9 cellular contexts compared by ENCODE assay signal in the genomic region with DNA sequence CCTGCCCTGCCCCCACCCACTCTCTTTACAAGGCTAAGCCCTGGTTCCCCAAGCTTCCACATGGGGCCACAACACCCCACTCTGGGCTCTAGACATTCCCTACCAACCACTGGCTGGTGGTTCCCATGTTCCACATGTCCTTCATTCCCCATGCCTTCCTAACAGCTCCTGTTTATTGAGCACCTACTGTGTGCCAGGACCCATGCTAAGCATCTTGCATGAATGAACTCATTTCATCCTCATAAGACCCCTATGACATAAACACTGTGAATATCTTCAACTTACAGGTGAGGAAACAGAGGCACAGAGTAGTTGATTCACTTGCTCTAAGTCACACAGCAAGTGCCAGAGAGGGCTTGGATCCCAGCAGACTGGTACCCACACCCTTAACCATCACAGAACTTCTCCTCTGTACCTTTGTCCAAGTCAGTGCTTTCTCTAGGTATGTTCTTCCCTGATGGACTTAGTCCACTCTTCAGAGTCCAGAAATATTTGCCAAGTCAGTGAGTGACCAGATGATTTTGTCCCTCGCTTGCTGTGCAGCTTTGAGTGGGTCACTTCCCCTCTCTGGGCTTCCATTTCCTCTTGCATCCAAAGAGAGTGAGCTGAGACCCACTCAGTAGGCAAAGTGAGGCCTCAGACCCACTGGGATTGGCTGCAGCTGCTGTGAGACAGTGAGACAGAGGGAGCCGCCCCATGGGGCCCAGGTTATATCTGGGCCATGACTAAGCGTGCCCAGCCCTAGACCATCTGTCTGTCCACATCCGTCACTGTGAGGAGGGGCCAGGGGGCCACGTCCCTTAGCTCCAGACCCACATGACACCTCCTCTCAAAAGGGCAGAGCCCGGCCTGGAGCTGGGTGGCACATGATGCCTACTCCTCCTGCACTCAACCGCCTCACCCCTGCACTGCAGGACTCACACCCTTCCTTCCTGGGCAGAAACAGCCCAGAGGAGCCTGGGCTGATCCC.
A peak's percentile ranks its signal among the peaks of the same experiment; 100 is the strongest.
DNase-seq lines count a peak whose midpoint lies in the region; ATAC-seq and TF ChIP-seq lines count a peak whose summit lies in the region.
"Had no signal": no experiment of that assay in that cellular context is flagged by ENCODE, and none has a peak within 500 bp of the region (broad histone marks: within the 10 kb centered on the region; RNA-seq: fewer than 3 reads in every experiment).

No MANE protein-coding gene starts in this region.

- no peak overlapping the region for H3K9ac ChIP-seq in smooth muscle cell (ENCODE audit: low read depth)

- H3K4me1 Mint-ChIP-seq in activated naive CD8-positive, alpha-beta T cell treated with anti-CD3 and anti-CD28 coated beads, Interleukin-2, amount 50 U/mL, for 24 hours = no peaks in the 10 kb centered on the region

- H3K36me3 ChIP-seq in cardiac muscle cell (no peaks in the 10 kb centered on the region), smooth muscle cell (ENCODE audit: low read depth) (no peaks in the 10 kb centered on the region), breast epithelium (no peaks in the 10 kb centered on the region), vagina (no peaks in the 10 kb centered on the region)

- no peaks in the 10 kb centered on the region for H4K20me1 ChIP-seq in smooth muscle cell (ENCODE audit: low read depth)

- H3K4me3 Mint-ChIP-seq in activated naive CD8-positive, alpha-beta T cell treated with anti-CD3 and anti-CD28 coated beads, Interleukin-2, amount 50 U/mL, for 24 hours = no peak overlapping the region

- peaks cover 4% of the 10 kb centered on the region for H3K9me3 Mint-ChIP-seq in activated naive CD8-positive, alpha-beta T cell treated with anti-CD3 and anti-CD28 coated beads, Interleukin-2, amount 50 U/mL, for 24 hours

- DNase-seq in HT1080 (ENCODE audit: low read depth) = peak; percentile 93
- DNase-seq in cardiac muscle cell (ENCODE audit: low read depth in 1 of 2, low spot score in 1 of 2) = peak; percentile 61 to 65
- DNase-seq in smooth muscle cell (lab: John Stamatoyannopoulos, UW; ENCODE audit: unreplicated experiment) = peak; percentile 27
- DNase-seq in breast epithelium (ENCODE audit: low spot score in 2 of 2) = no peak
- no peak for DNase-seq in activated T-cell treated with anti-CD3 and anti-CD28 coated beads, Interleukin-2, amount 50 U/mL, for 1 hour
- DNase-seq in activated naive CD8-positive, alpha-beta T cell treated with anti-CD3 and anti-CD28 coated beads, Interleukin-2, amount 50 U/mL, for 24 hours = no peak
- DNase-seq in vagina (ENCODE audit: extremely low spot score in 2 of 2) = no peak

- H3K79me2 ChIP-seq in smooth muscle cell (ENCODE audit: low read depth) = no peaks in the 10 kb centered on the region

- TF ChIP-seq CTCF in cardiac muscle cell (IDR thresholded peaks at IDR 0.05; ENCODE audit: low read depth, low read length) = no peak
- TF ChIP-seq CTCF in smooth muscle cell (IDR thresholded peaks at IDR 0.05; ENCODE audit: borderline replicate concordance, insufficient read depth, poor library complexity, severe bottlenecking) = no peak
- TF ChIP-seq CTCF in breast epithelium (IDR thresholded peaks at IDR 0.05) = no peak
- no peak for TF ChIP-seq CTCF in vagina (IDR thresholded peaks at IDR 0.05)

- ATAC-seq in SK-N-SH treated with all-trans-retinoic acid at 6 μM for 48 hours = peak; percentile 81
- no peak for ATAC-seq in activated naive CD8-positive, alpha-beta T cell treated with anti-CD3 and anti-CD28 coated beads, Interleukin-2, amount 50 U/mL, for 24 hours

- peaks cover 21% of the 10 kb centered on the region for H3K27me3 Mint-ChIP-seq in activated naive CD8-positive, alpha-beta T cell treated with anti-CD3 and anti-CD28 coated beads, Interleukin-2, amount 50 U/mL, for 24 hours

- H2AFZ ChIP-seq in smooth muscle cell (ENCODE audit: low read depth) = no peak overlapping the region

- H3K9me3 ChIP-seq in cardiac muscle cell (ENCODE audit: low read depth) (no peaks in the 10 kb centered on the region), smooth muscle cell (replicated peaks; ENCODE audit: low read depth) (no peaks in the 10 kb centered on the region), breast epithelium (peaks cover 0 to 4% of the 10 kb centered on the region in 2 donors), vagina (no peaks in the 10 kb centered on the region)

- H3F3A ChIP-seq in smooth muscle cell (ENCODE audit: low read depth) = peaks cover 12% of the 10 kb centered on the region

- intact Hi-C loops in breast epithelium (cut with DNase I; ENCODE audit: low total_unique reads) (no loop called here), vagina (cut with DNase I) (loop anchor here (10.0 kb wide), 1 partner anchor 126 kb away; no protein-coding TSS in a partner anchor)

- no peak overlapping the region for H3K4me2 ChIP-seq in smooth muscle cell

- TF ChIP-seq POLR2A in breast epithelium (IDR thresholded peaks at IDR 0.05) (no peak), vagina (IDR thresholded peaks at IDR 0.05) (no peak)

- 25% methylated on average over 7 of the region's 7 CpGs for WGBS in smooth muscle cell (ENCODE audit: low lambda C conversion rate)

- H3K27ac ChIP-seq in cardiac muscle cell = peak overlapping the region; percentile 99
- H3K27ac ChIP-seq in smooth muscle cell (ENCODE audit: low read depth) = peak overlapping the region; percentile 45
- H3K27ac ChIP-seq in breast epithelium = no peak overlapping the region
- H3K27ac ChIP-seq in vagina = no peak overlapping the region
- H3K27ac ChIP-seq: skin epidermis had no signal

- H3K36me3 Mint-ChIP-seq in activated naive CD8-positive, alpha-beta T cell treated with anti-CD3 and anti-CD28 coated beads, Interleukin-2, amount 50 U/mL, for 24 hours (ENCODE audit: low read depth) = no peaks in the 10 kb centered on the region

- H3K4me1 ChIP-seq in cardiac muscle cell (ENCODE audit: low read depth) = peaks cover 31% of the 10 kb centered on the region
- peaks cover 16% of the 10 kb centered on the region for H3K4me1 ChIP-seq in smooth muscle cell (ENCODE audit: low read depth)
- no peaks in the 10 kb centered on the region for H3K4me1 ChIP-seq in breast epithelium
- H3K4me1 ChIP-seq in vagina = peaks cover 29% of the 10 kb centered on the region

- H3K27ac Mint-ChIP-seq in activated naive CD8-positive, alpha-beta T cell treated with anti-CD3 and anti-CD28 coated beads, Interleukin-2, amount 50 U/mL, for 24 hours = no peak overlapping the region

- H3K4me3 ChIP-seq in cardiac muscle cell = no peak overlapping the region
- no peak overlapping the region for H3K4me3 ChIP-seq in smooth muscle cell
- no peak overlapping the region for H3K4me3 ChIP-seq in breast epithelium
- no peak overlapping the region for H3K4me3 ChIP-seq in vagina
- H3K4me3 ChIP-seq: skin epidermis had no signal

- H3K27me3 ChIP-seq in cardiac muscle cell (no peaks in the 10 kb centered on the region), smooth muscle cell (ENCODE audit: low read depth) (no peaks in the 10 kb centered on the region), breast epithelium (no peaks in the 10 kb centered on the region), vagina (no peaks in the 10 kb centered on the region)

TF ChIP-seq in SK-N-SH treated with all-trans-retinoic acid at 6 μM for 48 hours, 23 proteins besides CTCF, POLR2A, EP300 and RAD21 (continues in another document):
- no peak for TF ChIP-seq GLIS3 (CRISPR knock-in tag; IDR thresholded peaks at IDR 0.05)
- no peak for TF ChIP-seq ZC3H10 (CRISPR knock-in tag; IDR thresholded peaks at IDR 0.05)
- no peak for TF ChIP-seq TCF4 (CRISPR knock-in tag; IDR thresholded peaks at IDR 0.05; ENCODE audit: borderline replicate concordance)
- TF ChIP-seq ESRRG (CRISPR knock-in tag; IDR thresholded peaks at IDR 0.05) = no peak
- TF ChIP-seq, protein P1, sequence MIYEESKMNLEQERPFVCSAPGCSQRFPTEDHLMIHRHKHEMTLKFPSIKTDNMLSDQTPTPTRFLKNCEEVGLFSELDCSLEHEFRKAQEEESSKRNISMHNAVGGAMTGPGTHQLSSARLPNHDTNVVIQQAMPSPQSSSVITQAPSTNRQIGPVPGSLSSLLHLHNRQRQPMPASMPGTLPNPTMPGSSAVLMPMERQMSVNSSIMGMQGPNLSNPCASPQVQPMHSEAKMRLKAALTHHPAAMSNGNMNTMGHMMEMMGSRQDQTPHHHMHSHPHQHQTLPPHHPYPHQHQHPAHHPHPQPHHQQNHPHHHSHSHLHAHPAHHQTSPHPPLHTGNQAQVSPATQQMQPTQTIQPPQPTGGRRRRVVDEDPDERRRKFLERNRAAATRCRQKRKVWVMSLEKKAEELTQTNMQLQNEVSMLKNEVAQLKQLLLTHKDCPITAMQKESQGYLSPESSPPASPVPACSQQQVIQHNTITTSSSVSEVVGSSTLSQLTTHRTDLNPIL (CRISPR knock-in tag; IDR thresholded peaks at IDR 0.05; ENCODE audit: low read depth) = no peak
- no peak for TF ChIP-seq ARNTL (CRISPR knock-in tag; IDR thresholded peaks at IDR 0.05; ENCODE audit: borderline replicate concordance, low read depth)
- TF ChIP-seq, protein P2, sequence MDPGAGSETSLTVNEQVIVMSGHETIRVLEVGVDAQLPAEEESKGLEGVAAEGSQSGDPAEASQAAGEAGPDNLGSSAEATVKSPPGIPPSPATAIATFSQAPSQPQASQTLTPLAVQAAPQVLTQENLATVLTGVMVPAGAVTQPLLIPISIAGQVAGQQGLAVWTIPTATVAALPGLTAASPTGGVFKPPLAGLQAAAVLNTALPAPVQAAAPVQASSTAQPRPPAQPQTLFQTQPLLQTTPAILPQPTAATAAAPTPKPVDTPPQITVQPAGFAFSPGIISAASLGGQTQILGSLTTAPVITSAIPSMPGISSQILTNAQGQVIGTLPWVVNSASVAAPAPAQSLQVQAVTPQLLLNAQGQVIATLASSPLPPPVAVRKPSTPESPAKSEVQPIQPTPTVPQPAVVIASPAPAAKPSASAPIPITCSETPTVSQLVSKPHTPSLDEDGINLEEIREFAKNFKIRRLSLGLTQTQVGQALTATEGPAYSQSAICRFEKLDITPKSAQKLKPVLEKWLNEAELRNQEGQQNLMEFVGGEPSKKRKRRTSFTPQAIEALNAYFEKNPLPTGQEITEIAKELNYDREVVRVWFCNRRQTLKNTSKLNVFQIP (CRISPR knock-in tag; IDR thresholded peaks at IDR 0.05; ENCODE audit: borderline replicate concordance, low read depth) = no peak
- TF ChIP-seq ZNF8 (CRISPR knock-in tag; IDR thresholded peaks at IDR 0.05) = no peak
- TF ChIP-seq PPARA (CRISPR knock-in tag; IDR thresholded peaks at IDR 0.05; ENCODE audit: borderline replicate concordance) = no peak
- no peak for TF ChIP-seq TOX (CRISPR knock-in tag; IDR thresholded peaks at IDR 0.05; ENCODE audit: borderline replicate concordance)
- TF ChIP-seq ZNF70 (CRISPR knock-in tag; IDR thresholded peaks at IDR 0.05) = no peak

Comparison
In these comparisons a context has a peak if more than half of its experiments do, and no peak if none do; other contexts are left out.
1. DNase-seq: peak in HT1080 (single experiment), cardiac muscle cell (2 of 2) and smooth muscle cell (single experiment); none in breast epithelium (0 of 2), activated T-cell treated with anti-CD3 and anti-CD28 coated beads, Interleukin-2, amount 50 U/mL, for 1 hour (single experiment), activated naive CD8-positive, alpha-beta T cell treated with anti-CD3 and anti-CD28 coated beads, Interleukin-2, amount 50 U/mL, for 24 hours (single experiment) and vagina (0 of 2).
2. H3K27ac ChIP-seq: peak in cardiac muscle cell (single experiment) and smooth muscle cell (single experiment); none in breast epithelium (0 of 2) and vagina (single experiment).